Comparison of ENCODE assay signal across 9 cellular contexts in the genomic region with DNA sequence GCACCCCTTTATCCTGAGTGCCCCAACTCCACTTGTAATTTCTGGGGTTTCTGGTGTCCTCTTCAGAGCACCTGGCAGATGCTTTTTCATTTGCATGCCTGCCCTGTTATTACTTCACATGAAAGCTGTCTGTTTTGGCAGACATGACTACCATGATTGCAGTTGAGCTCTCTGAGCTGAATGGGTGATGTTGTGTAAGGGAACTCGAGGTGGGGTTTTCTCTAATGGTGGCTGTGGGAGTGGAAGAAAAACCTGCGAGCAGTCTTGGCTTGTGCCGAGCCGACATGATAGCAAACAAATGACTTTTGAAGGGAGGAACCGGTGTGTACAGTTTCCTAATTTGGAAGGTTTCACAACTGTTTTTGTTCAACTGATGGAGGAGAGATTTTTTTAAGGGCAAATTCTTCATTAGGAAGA.
DNase-seq lines count a peak whose midpoint lies in the region; ATAC-seq, FAIRE-seq and TF ChIP-seq lines count a peak whose summit lies in the region.
"Had no signal": no experiment of that assay in that cellular context is flagged by ENCODE, and none has a peak within 500 bp of the region (broad histone marks: within the 10 kb centered on the region; RNA-seq: fewer than 3 reads in every experiment).

No MANE protein-coding gene starts in this region.

- WGBS in pancreas, 2 donors = 52% methylated on average over 5 of the region's 5 CpGs

- H3F3A ChIP-seq in PC-9 (ENCODE audit: insufficient read depth, low read depth) = peaks cover 82% of the 10 kb centered on the region

- H3K9me2 ChIP-seq in PC-9 (ENCODE audit: insufficient read depth) = no peaks in the 10 kb centered on the region

- BruUV-seq in Calu3 (replicated peaks; lab: Mats Ljungman, UMichigan) (no TSS peak), PC-9 (replicated peaks; lab: Mats Ljungman, UMichigan) (no TSS peak)

- peaks cover 85% of the 10 kb centered on the region for H3K4me1 Mint-ChIP-seq in Calu3 (ENCODE audit: low read depth, unreplicated experiment)
- H3K4me1 Mint-ChIP-seq in activated CD4-positive, alpha-beta T cell treated with anti-CD3 and anti-CD28 coated beads for 36 hours = no peaks in the 10 kb centered on the region

- no peaks in the 10 kb centered on the region for H3K27me3 Mint-ChIP-seq in Calu3 (ENCODE audit: unreplicated experiment)
- no peaks in the 10 kb centered on the region for H3K27me3 Mint-ChIP-seq in activated CD4-positive, alpha-beta T cell treated with anti-CD3 and anti-CD28 coated beads for 36 hours

- H3K36me3 ChIP-seq in PC-9 (ENCODE audit: low read depth) (peaks cover 12% of the 10 kb centered on the region; the same call in 1 of the 2 replicates), fibroblast of lung (ENCODE audit: control insufficient read depth, insufficient read depth, low read length) (no peaks in the 10 kb centered on the region), pancreas (no peaks in the 10 kb centered on the region)

- H3K4me1 ChIP-seq in PC-9 (replicated peaks; ENCODE audit: insufficient read depth) (peaks cover 86% of the 10 kb centered on the region), fibroblast of lung (ENCODE audit: control insufficient read depth, extremely low read depth, insufficient read depth, low read length) (peaks cover 25% of the 10 kb centered on the region), pancreas (peaks cover 0 to 8% (median 0%) of the 10 kb centered on the region in 3 donors)

- TF ChIP-seq CTCF in Calu3 (IDR thresholded peaks at IDR 0.05; ENCODE audit: unreplicated experiment) (no peak), PC-9 (conservative IDR thresholded peaks at IDR 0.05) (no peak), fibroblast of lung (conservative IDR thresholded peaks at IDR 0.05 in 1 of 2, IDR thresholded peaks at IDR 0.05 in 1 of 2; ENCODE audit: low read depth in 1 of 2, low read length in 2 of 2) (no peak), pancreas (IDR thresholded peaks at IDR 0.05) (no peak)

- H2AFZ ChIP-seq in PC-9 (no peak overlapping the region), fibroblast of lung (ENCODE audit: low read length) (no peak overlapping the region)

- no peak for FAIRE-seq in pancreas (lab: Jason Lieb, UNC)

- H3K9me3 ChIP-seq in PC-9 (ENCODE audit: insufficient read depth, low read depth) (no peaks in the 10 kb centered on the region), fibroblast of lung (ENCODE audit: control insufficient read depth, insufficient read depth, low read depth, low read length) (no peaks in the 10 kb centered on the region), pancreas (no peaks in the 10 kb centered on the region)

- H3K9ac ChIP-seq in fibroblast of lung (ENCODE audit: insufficient read depth, low read length) = no peak overlapping the region

- ATAC-seq in pancreas (peak in 3 of 4 donors; percentile 5 to 26 (median 22)), HG03442 (IDR thresholded peaks at IDR 0.05; ENCODE audit: unreplicated experiment) (no peak), GM19023 (IDR thresholded peaks at IDR 0.05; ENCODE audit: unreplicated experiment) (no peak)
- no peak for ATAC-seq in activated CD4-positive, alpha-beta T cell treated with anti-CD3 and anti-CD28 coated beads for 36 hours

- CTCF ChIA-PET in Calu3 (lab: Charles Lee) = interaction anchor here (0.9 to 1.0 kb wide), 2 partner anchors 9 to 118 kb away, joined by 3 read pairs; no protein-coding TSS in a partner anchor
- CTCF ChIA-PET in PC-9 (lab: Charles Lee) = interaction anchor here (0.8 kb wide), 1 partner anchor 274 kb away, joined by 5 read pairs; no protein-coding TSS in a partner anchor
- CTCF ChIA-PET in activated CD4-positive, alpha-beta T cell treated with anti-CD3 and anti-CD28 coated beads for 36 hours (lab: Charles Lee) = no interaction called here

- intact Hi-C loops in Calu3 (cut with micrococcal nuclease; ENCODE audit: unreplicated experiment) = loop anchor here (5.0 kb wide), 1 partner anchor 125 kb away; no protein-coding TSS in a partner anchor
- intact Hi-C loops in PC-9 (cut with micrococcal nuclease; ENCODE audit: unreplicated experiment) = loop anchor here (1.0 to 5.0 kb wide), 7 partner anchors 9 to 255 kb away; no protein-coding TSS in a partner anchor
- intact Hi-C loops in pancreas (cut with DNase I) = no loop called here
- intact Hi-C loops in activated CD4-positive, alpha-beta T cell treated with anti-CD3 and anti-CD28 coated beads for 36 hours (cut with DNase I, micrococcal nuclease) = no loop called here

- H3K27ac Mint-ChIP-seq in Calu3 (ENCODE audit: unreplicated experiment) = peak overlapping the region; percentile 88
- no peak overlapping the region for H3K27ac Mint-ChIP-seq in activated CD4-positive, alpha-beta T cell treated with anti-CD3 and anti-CD28 coated beads for 36 hours

- POLR2A ChIA-PET in PC-9 (lab: Charles Lee; ENCODE audit: unreplicated experiment) = interaction anchor here (0.6 to 1.2 kb wide), 7 partner anchors 18 to 326 kb away, joined by 3 to 13 read pairs (median 4); no protein-coding TSS in a partner anchor
- POLR2A ChIA-PET in activated CD4-positive, alpha-beta T cell treated with anti-CD3 and anti-CD28 coated beads for 36 hours (lab: Charles Lee) = no interaction called here

- no peaks in the 10 kb centered on the region for H3K9me3 Mint-ChIP-seq in Calu3 (ENCODE audit: low read depth, unreplicated experiment)
- H3K9me3 Mint-ChIP-seq in activated CD4-positive, alpha-beta T cell treated with anti-CD3 and anti-CD28 coated beads for 36 hours (ENCODE audit: low read depth) = no peaks in the 10 kb centered on the region

- H3K4me3 Mint-ChIP-seq in Calu3 (ENCODE audit: low read depth, unreplicated experiment) = peak overlapping the region; percentile 56
- no peak overlapping the region for H3K4me3 Mint-ChIP-seq in activated CD4-positive, alpha-beta T cell treated with anti-CD3 and anti-CD28 coated beads for 36 hours

- H3K27me3 ChIP-seq in PC-9 (ENCODE audit: insufficient read depth, low read depth) = no peaks in the 10 kb centered on the region
- H3K27me3 ChIP-seq in fibroblast of lung (ENCODE audit: control insufficient read depth, insufficient read depth, low read length) = no peaks in the 10 kb centered on the region
- no peaks in the 10 kb centered on the region for H3K27me3 ChIP-seq in pancreas

- H4K20me1 ChIP-seq in PC-9 (ENCODE audit: insufficient read depth) (no peaks in the 10 kb centered on the region), fibroblast of lung (ENCODE audit: control insufficient read depth, extremely low read depth, insufficient read depth, low read length) (no peaks in the 10 kb centered on the region)

- H3K4me3 ChIP-seq in PC-9 (peak overlapping the region; percentile 39; the same call in 1 of the 2 replicates), fibroblast of lung (replicated peaks in 1 of 4; ENCODE audit: control extremely low read depth in 1 of 4, insufficient read depth in 1 of 4, low read depth in 3 of 4, low read length in 4 of 4) (peak overlapping the region in 1 of 4 experiments; percentile 27), pancreas (no peak overlapping the region)

- peak overlapping the region; percentile 76 for H3K4me2 ChIP-seq in PC-9
- H3K4me2 ChIP-seq in fibroblast of lung (ENCODE audit: extremely low read depth, insufficient read depth, low read length) = peak overlapping the region; percentile 26

- H3K79me2 ChIP-seq in PC-9 (ENCODE audit: low read depth) = peaks cover 48% of the 10 kb centered on the region
- no peaks in the 10 kb centered on the region for H3K79me2 ChIP-seq in fibroblast of lung (ENCODE audit: control insufficient read depth, insufficient read depth, low read length)

- H3K36me3 Mint-ChIP-seq in Calu3 (ENCODE audit: insufficient read depth, unreplicated experiment) = peaks cover 45% of the 10 kb centered on the region
- H3K36me3 Mint-ChIP-seq in activated CD4-positive, alpha-beta T cell treated with anti-CD3 and anti-CD28 coated beads for 36 hours (ENCODE audit: low read depth) = peaks cover 2% of the 10 kb centered on the region

- H3K27ac ChIP-seq in PC-9 (peak overlapping the region; percentile 97), fibroblast of lung (ENCODE audit: insufficient read depth, low read length) (peak overlapping the region; percentile 91), pancreas (peak overlapping the region in 3 of 4 donors; percentile 24 to 50 (median 48))

- no peak for DNase-seq in Calu3
- peak in 1 of 2 experiments; percentile 84 for DNase-seq in PC-9
- peak in 1 of 2 donors; percentile 58 for DNase-seq in fibroblast of lung (ENCODE audit: low read depth in 2 of 2)
- no peak for DNase-seq in pancreas
- no peak for DNase-seq in activated naive CD4-positive, alpha-beta T cell treated with anti-CD3 and anti-CD28 coated beads, Interleukin-2, amount 50 U/mL, for 16 hours
- DNase-seq in activated CD4-positive, alpha-beta T cell treated with anti-CD3 and anti-CD28 coated beads for 36 hours = no peak
- DNase-seq: NCI-H2171 treated with DMSO at 0.1 percent for 48 hours had no signal

Comparison
In these comparisons a context has a peak if more than half of its experiments do, and no peak if none do; other contexts are left out.
1. ATAC-seq: peak in pancreas (3 of 4); none in activated CD4-positive, alpha-beta T cell treated with anti-CD3 and anti-CD28 coated beads for 36 hours (single experiment), HG03442 (single experiment) and GM19023 (single experiment).
2. intact Hi-C loops: an anchor here in Calu3 (5.0 kb wide) and PC-9 (1.0 to 5.0 kb wide); none called in pancreas and activated CD4-positive, alpha-beta T cell treated with anti-CD3 and anti-CD28 coated beads for 36 hours.
3. Peak in every context shown above with its lines, with median percentiles within 50 percentile points of each other: H3K27ac ChIP-seq.